ENCODE assay signal across 25 cellular contexts in the genomic region with DNA sequence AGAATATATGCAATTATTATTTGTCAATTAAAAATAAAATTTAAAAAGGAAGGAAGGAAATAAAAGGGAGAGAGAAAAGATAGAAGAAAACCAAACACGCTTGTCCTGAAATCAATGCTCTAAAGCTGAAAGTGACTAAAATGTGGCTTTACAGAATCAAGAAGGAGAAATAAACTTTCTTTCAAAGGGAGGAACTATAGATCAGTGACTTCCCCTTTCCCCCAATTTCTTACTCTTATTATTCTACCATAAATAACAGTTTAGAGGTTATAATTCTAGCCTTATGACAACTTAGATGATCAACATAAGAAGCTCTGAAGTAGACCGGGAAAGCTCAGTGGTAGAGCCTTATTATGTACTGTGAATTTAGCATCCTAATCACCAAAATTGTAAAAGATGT.
A peak's percentile ranks its signal among the peaks of the same experiment; 100 is the strongest.
DNase-seq lines count a peak whose midpoint lies in the region; ATAC-seq and TF ChIP-seq lines count a peak whose summit lies in the region.
"Had no signal": no experiment of that assay in that cellular context is flagged by ENCODE, and none has a peak within 500 bp of the region (broad histone marks: within the 10 kb centered on the region; RNA-seq: fewer than 3 reads in every experiment).

No MANE protein-coding gene starts in this region.

- intact Hi-C loops in OCI-LY7 (cut with micrococcal nuclease; ENCODE audit: unreplicated experiment) (no loop called here), heart left ventricle (cut with DNase I) (loop anchor here in 5 of 10 donors (10.0 kb wide), 2 partner anchors 137 to 217 kb away; no protein-coding TSS in a partner anchor)

- H3K9me3 Mint-ChIP-seq in T-helper 1 cell treated with Interleukin-12 subunit alpha and Interleukin-12 subunit beta and Interleukin-4 antibody, amounts not matched to agents 30 μg/mL and 1 μg/mL, for 36 hours = peaks cover 4% of the 10 kb centered on the region
- peaks cover 5% of the 10 kb centered on the region for H3K9me3 Mint-ChIP-seq in activated naive CD8-positive, alpha-beta T cell treated with anti-CD3 and anti-CD28 coated beads for 36 hours

- ATAC-seq in HG02938 (IDR thresholded peaks at IDR 0.05; ENCODE audit: unreplicated experiment) (no peak), heart left ventricle (no peak)
- ATAC-seq: gastroesophageal sphincter, pancreas, right cardiac atrium had no signal

- no peak overlapping the region for H2AFZ ChIP-seq in OCI-LY7 (ENCODE audit: low read length)

- H3K27ac Mint-ChIP-seq in T-helper 1 cell treated with Interleukin-12 subunit alpha and Interleukin-12 subunit beta and Interleukin-4 antibody, amounts not matched to agents 30 μg/mL and 1 μg/mL, for 36 hours = peak overlapping the region; percentile 53
- peak overlapping the region; percentile 80 for H3K27ac Mint-ChIP-seq in activated naive CD8-positive, alpha-beta T cell treated with anti-CD3 and anti-CD28 coated beads for 36 hours

- peaks cover 30% of the 10 kb centered on the region for H3K36me3 Mint-ChIP-seq in T-helper 1 cell treated with Interleukin-12 subunit alpha and Interleukin-12 subunit beta and Interleukin-4 antibody, amounts not matched to agents 30 μg/mL and 1 μg/mL, for 36 hours (ENCODE audit: low read depth)
- H3K36me3 Mint-ChIP-seq in activated naive CD8-positive, alpha-beta T cell treated with anti-CD3 and anti-CD28 coated beads for 36 hours = peaks cover 19% of the 10 kb centered on the region

- POLR2A ChIA-PET in OCI-LY7 (lab: Charles Lee) = interaction anchor here (0.5 kb wide), 1 partner anchor 204 kb away, joined by 4 read pairs; no protein-coding TSS in a partner anchor

- no peaks in the 10 kb centered on the region for H3K27me3 ChIP-seq in heart left ventricle
- H3K27me3 ChIP-seq: esophagus squamous epithelium, gastroesophageal sphincter, pancreas, vagina had no signal

- no peaks in the 10 kb centered on the region for H3K9me2 ChIP-seq in OCI-LY7 (ENCODE audit: insufficient read depth, low read length)

- H3K4me3 Mint-ChIP-seq in T-helper 1 cell treated with Interleukin-12 subunit alpha and Interleukin-12 subunit beta and Interleukin-4 antibody, amounts not matched to agents 30 μg/mL and 1 μg/mL, for 36 hours = no peak overlapping the region
- no peak overlapping the region for H3K4me3 Mint-ChIP-seq in activated naive CD8-positive, alpha-beta T cell treated with anti-CD3 and anti-CD28 coated beads for 36 hours

- no peaks in the 10 kb centered on the region for H3K79me2 ChIP-seq in OCI-LY7 (ENCODE audit: insufficient read depth, low read depth, low read length)

- H3K9me3 ChIP-seq in OCI-LY7 (ENCODE audit: low read length) (no peaks in the 10 kb centered on the region), heart left ventricle (no peaks in the 10 kb centered on the region)
- H3K9me3 ChIP-seq: esophagus squamous epithelium, gastroesophageal sphincter, MG63, pancreas, vagina had no signal

- no peaks in the 10 kb centered on the region for H4K20me1 ChIP-seq in OCI-LY7 (ENCODE audit: insufficient read depth, low read length)

- DNase-seq in T-helper 1 cell (no peak), CD1c-positive myeloid dendritic cell (ENCODE audit: extremely low spot score) (peak; percentile 16), OCI-LY7 (ENCODE audit: low spot score) (no peak), HuH-7 (ENCODE audit: low spot score) (no peak), heart left ventricle (no peak)
- no peak for DNase-seq in activated naive CD8-positive, alpha-beta T cell treated with anti-CD3 and anti-CD28 coated beads for 36 hours
- DNase-seq: 8988T; activated CD4-positive, CD25-positive, alpha-beta regulatory T cell; activated CD8-positive, alpha-beta memory T cell treated with anti-CD3 and anti-CD28 coated beads, Interleukin-2, amount 50 U/mL, for 4 hours; AML-193; Calu3; effector CD8-positive, alpha-beta T cell; esophagus squamous epithelium; MG63; NCI-H187 treated with DMSO at 0.1 percent for 48 hours; NCI-H345; pancreas; right cardiac atrium; SIG-M5; stimulated activated CD4-positive, alpha-beta T cell treated with anti-CD3 and anti-CD28 coated beads, Interleukin-12 subunit alpha, Interleukin-12 subunit beta, amount 100 ng/mL, for 4 hours had no signal

- CTCF ChIA-PET in OCI-LY7 (lab: Charles Lee; ENCODE audit: unreplicated experiment) = no interaction called here

- no peak for TF ChIP-seq POLR2A in heart left ventricle (IDR thresholded peaks at IDR 0.05)

- H3K4me2 ChIP-seq in OCI-LY7 (ENCODE audit: low read length) = no peak overlapping the region

- H3K4me1 Mint-ChIP-seq in T-helper 1 cell treated with Interleukin-12 subunit alpha and Interleukin-12 subunit beta and Interleukin-4 antibody, amounts not matched to agents 30 μg/mL and 1 μg/mL, for 36 hours (ENCODE audit: low read depth) = peaks cover 52% of the 10 kb centered on the region
- H3K4me1 Mint-ChIP-seq in activated naive CD8-positive, alpha-beta T cell treated with anti-CD3 and anti-CD28 coated beads for 36 hours = peaks cover 46% of the 10 kb centered on the region

- TF ChIP-seq CTCF in OCI-LY7 (conservative IDR thresholded peaks at IDR 0.05; ENCODE audit: low read length) (no peak), heart left ventricle (IDR thresholded peaks at IDR 0.05) (no peak)

- H3K27ac ChIP-seq in OCI-LY7 (ENCODE audit: low read depth, low read length, poor library complexity, severe bottlenecking) (no peak overlapping the region), heart left ventricle (peak overlapping the region in 1 of 12 donors; percentile 10)
- H3K27ac ChIP-seq: esophagus squamous epithelium, gastroesophageal sphincter, pancreas, vagina had no signal

- no peak overlapping the region for H3K4me3 ChIP-seq in OCI-LY7 (ENCODE audit: low read depth, low read length, poor library complexity, severe bottlenecking)
- H3K4me3 ChIP-seq in heart left ventricle = no peak overlapping the region
- H3K4me3 ChIP-seq: esophagus squamous epithelium, gastroesophageal sphincter, lung, MG63, pancreas, vagina had no signal

- 87 to 92% (median 89%) methylated on average over 2 of the region's 2 CpGs for WGBS in heart left ventricle, 4 donors

- H3K4me1 ChIP-seq in OCI-LY7 (ENCODE audit: insufficient read depth, low read length, poor library complexity, severe bottlenecking) (no peaks in the 10 kb centered on the region), heart left ventricle (peaks cover 0 to 8% (median 0%) of the 10 kb centered on the region in 12 donors)
- H3K4me1 ChIP-seq: esophagus squamous epithelium, gastroesophageal sphincter, pancreas, vagina had no signal

- no peaks in the 10 kb centered on the region for H3K27me3 Mint-ChIP-seq in T-helper 1 cell treated with Interleukin-12 subunit alpha and Interleukin-12 subunit beta and Interleukin-4 antibody, amounts not matched to agents 30 μg/mL and 1 μg/mL, for 36 hours (ENCODE audit: low read depth)
- H3K27me3 Mint-ChIP-seq in activated naive CD8-positive, alpha-beta T cell treated with anti-CD3 and anti-CD28 coated beads for 36 hours = no peaks in the 10 kb centered on the region

- H3K36me3 ChIP-seq in OCI-LY7 (ENCODE audit: insufficient read depth, low read length) = peaks cover 22% of the 10 kb centered on the region
- no peaks in the 10 kb centered on the region for H3K36me3 ChIP-seq in heart left ventricle
- H3K36me3 ChIP-seq: esophagus squamous epithelium, gastroesophageal sphincter, MG63, pancreas, vagina had no signal

- TSS peak; percentile 28 for BruUV-seq in OCI-LY7 (replicated peaks; lab: Mats Ljungman, UMichigan)
